Comparison of ENCODE assay signal across 25 cellular contexts in genomic region chr19:12330340-12330739, GRCh38. TPM values are rescaled to one million over a fixed set of nuclear protein-coding genes. Genes with fewer than 3 reads are reported as not detected.
DNase-seq lines count a peak whose midpoint lies in the region; ATAC-seq and TF ChIP-seq lines count a peak whose summit lies in the region.
"Had no signal": no experiment of that assay in that cellular context is flagged by ENCODE, and none has a peak within 500 bp of the region (broad histone marks: within the 10 kb centered on the region; RNA-seq: fewer than 3 reads in every experiment).

No MANE protein-coding gene starts in this region.

- ATAC-seq in Right ventricle myocardium inferior, result no peak
- ATAC-seq in right lobe of liver, result peak in 1 of 4 donors; percentile 1
- no peak for ATAC-seq in stimulated activated naive CD8-positive, alpha-beta T cell treated with anti-CD3 and anti-CD28 coated beads, Interleukin-15, amount 100 ng/mL, for 72 hours
- no peak for ATAC-seq in GM18519 (IDR thresholded peaks at IDR 0.05; ENCODE audit: low FRiP score, unreplicated experiment)
- no peak for ATAC-seq in HG03378 (IDR thresholded peaks at IDR 0.05; ENCODE audit: unreplicated experiment)
- ATAC-seq: natural killer cell had no signal

- intact Hi-C loops in Right ventricle myocardium inferior (cut with DNase I) (loop anchor here (5.0 kb wide), 1 partner anchor 33 kb away; no protein-coding TSS in a partner anchor), right lobe of liver (cut with DNase I) (no loop called here)

- no peaks in the 10 kb centered on the region for H3K9me3 Mint-ChIP-seq in stimulated activated naive CD8-positive, alpha-beta T cell treated with anti-CD3 and anti-CD28 coated beads, Interleukin-15, amount 100 ng/mL, for 72 hours
- H3K9me3 Mint-ChIP-seq: central memory CD8-positive, alpha-beta T cell; natural killer cell had no signal

- peak overlapping the region; percentile 95 for H3K27ac ChIP-seq in right atrium auricular region
- H3K27ac ChIP-seq in VCaP, result peak overlapping the region; percentile 91; the same call in 1 of the 2 replicates
- H3K27ac ChIP-seq in right lobe of liver, result peak overlapping the region; percentile 19 to 95 (median 33)
- H3K27ac ChIP-seq: esophagus squamous epithelium, GM23248, suprapubic skin had no signal

- no peaks in the 10 kb centered on the region for H3K36me3 ChIP-seq in right atrium auricular region
- no peaks in the 10 kb centered on the region for H3K36me3 ChIP-seq in right lobe of liver
- H3K36me3 ChIP-seq: spleen, suprapubic skin had no signal

- peaks cover 62% of the 10 kb centered on the region for H3K4me1 Mint-ChIP-seq in stimulated activated naive CD8-positive, alpha-beta T cell treated with anti-CD3 and anti-CD28 coated beads, Interleukin-15, amount 100 ng/mL, for 72 hours

- H3K4me3 ChIP-seq in right atrium auricular region (no peak overlapping the region), right lobe of liver (no peak overlapping the region)
- H3K4me3 ChIP-seq: esophagus squamous epithelium, GM23248, suprapubic skin had no signal

- H3K27me3 Mint-ChIP-seq in stimulated activated naive CD8-positive, alpha-beta T cell treated with anti-CD3 and anti-CD28 coated beads, Interleukin-15, amount 100 ng/mL, for 72 hours, result no peaks in the 10 kb centered on the region
- H3K27me3 Mint-ChIP-seq: activated naive CD8-positive, alpha-beta T cell treated with anti-CD3 and anti-CD28 coated beads, Interleukin-2, amount 10 ng/mL, durations not matched to agents 7 days and 5 days; central memory CD8-positive, alpha-beta T cell had no signal

- DNase-seq in right atrium auricular region (ENCODE audit: low spot score), result no peak
- no peak for DNase-seq in Right ventricle myocardium inferior (ENCODE audit: missing footprints)
- DNase-seq in right lobe of liver, result no peak
- no peak for DNase-seq in stimulated activated naive CD8-positive, alpha-beta T cell treated with anti-CD3 and anti-CD28 coated beads, Interleukin-15, amount 100 ng/mL, for 72 hours
- no peak for DNase-seq in pons (ENCODE audit: low spot score)
- DNase-seq: activated CD4-positive, CD25-positive, alpha-beta regulatory T cell treated with anti-CD3 and anti-CD28 coated beads, Interleukin-2, amount 50 U/mL, for 72 hours; activated naive CD8-positive, alpha-beta T cell treated with anti-CD3 and anti-CD28 coated beads, Interleukin-2, amount 10 ng/mL, durations not matched to agents 7 days and 5 days; C1 segment of cervical spinal cord; dermis blood vessel endothelial cell; esophagus squamous epithelium; foreskin melanocyte; GM23248; KBM-7; natural killer cell; NCI-H1105; NCI-H2029; NCI-H526; SHP77 treated with DMSO at 0.1 percent for 48 hours; spleen; SW 1271 had no signal

- TF ChIP-seq POLR2A in right lobe of liver (IDR thresholded peaks at IDR 0.05), result no peak

- no peaks in the 10 kb centered on the region for H3K9me3 ChIP-seq in right atrium auricular region
- no peaks in the 10 kb centered on the region for H3K9me3 ChIP-seq in right lobe of liver
- H3K9me3 ChIP-seq: esophagus squamous epithelium, spleen, suprapubic skin had no signal

- 56% methylated on average over 3 of the region's 4 CpGs for WGBS in right lobe of liver (ENCODE audit: insufficient coverage, low coverage, low lambda C conversion rate, missing lambda C conversion rate)

- TF ChIP-seq CTCF in right atrium auricular region (IDR thresholded peaks at IDR 0.05), result no peak
- no peak for TF ChIP-seq CTCF in VCaP (conservative IDR thresholded peaks at IDR 0.05)
- TF ChIP-seq CTCF in right lobe of liver (IDR thresholded peaks at IDR 0.05), result no peak

- peak overlapping the region; percentile 97 to 99 for H3K4me3 Mint-ChIP-seq in stimulated activated naive CD8-positive, alpha-beta T cell treated with anti-CD3 and anti-CD28 coated beads, Interleukin-15, amount 100 ng/mL, for 72 hours
- H3K4me3 Mint-ChIP-seq: central memory CD8-positive, alpha-beta T cell; natural killer cell had no signal

- H3K4me1 ChIP-seq in right atrium auricular region, result peaks cover 0 to 32% of the 10 kb centered on the region in 2 donors
- H3K4me1 ChIP-seq in right lobe of liver, result peaks cover 0 to 43% (median 6%) of the 10 kb centered on the region in 4 donors

- peak overlapping the region in 1 of 2 donors; percentile 99 for H3K27ac Mint-ChIP-seq in stimulated activated naive CD8-positive, alpha-beta T cell treated with anti-CD3 and anti-CD28 coated beads, Interleukin-15, amount 100 ng/mL, for 72 hours
- H3K27ac Mint-ChIP-seq: natural killer cell had no signal

- H3K27me3 ChIP-seq in right atrium auricular region (no peaks in the 10 kb centered on the region), right lobe of liver (no peaks in the 10 kb centered on the region)
- H3K27me3 ChIP-seq: esophagus squamous epithelium, spleen, suprapubic skin had no signal

RNA-seq across cellular contexts. Expression of gene ZNF563, which starts 3.1 kb away (rescaled TPM):
- total RNA-seq in right atrium auricular region, result 1 to 10 TPM; 4.7 to 7.6 TPM
- 5.3 TPM for total RNA-seq in Right ventricle myocardium inferior
- total RNA-seq in right lobe of liver, result 1 to 10 TPM; 2.4 to 4.5 (median 3.6) TPM

RNA-seq across cellular contexts. Expression of gene ZNF442, which starts 35.1 kb away (rescaled TPM):
- total RNA-seq in right atrium auricular region (1 to 10 TPM; 1.0 to 1.8 TPM), Right ventricle myocardium inferior (2.4 TPM), right lobe of liver (1 to 10 TPM in 3 of 6 experiments, under 1 TPM in 3; 0.56 to 2.3 (median 1.3) TPM)

RNA-seq across cellular contexts. Expression of gene ZNF44, which starts 35.7 kb away (rescaled TPM):
- total RNA-seq in right atrium auricular region, result 1 to 10 TPM; 4.6 to 8.6 TPM
- total RNA-seq in Right ventricle myocardium inferior, result 9.2 TPM
- total RNA-seq in right lobe of liver, result 10 to 100 TPM in 1 of 6 experiments, 1 to 10 TPM in 5; 4.9 to 11.6 (median 6.2) TPM

Comparison
In these comparisons a context has a peak if more than half of its experiments do, and no peak if none do; other contexts are left out.
1. H3K27ac ChIP-seq: peak in every context shown above with its lines; median percentile 95 in right atrium auricular region; 91 in VCaP; 33 in right lobe of liver.